ENCODE assay signal across 25 cellular contexts in genomic region chr2:189015378-189015777, GRCh38. TPM values are rescaled to one million over a fixed set of nuclear protein-coding genes. Genes with fewer than 3 reads are reported as not detected.
A peak's percentile ranks its signal among the peaks of the same experiment; 100 is the strongest.
DNase-seq lines count a peak whose midpoint lies in the region; TF ChIP-seq lines count a peak whose summit lies in the region.
"Had no signal": no experiment of that assay in that cellular context is flagged by ENCODE, and none has a peak within 500 bp of the region (broad histone marks: within the 10 kb centered on the region; RNA-seq: fewer than 3 reads in every experiment).

No MANE protein-coding gene starts in this region.

- no peak overlapping the region for H3K4me3 ChIP-seq in ACC112 (ENCODE audit: low read depth, low read length)
- H3K4me3 ChIP-seq in SK-N-MC, result no peak overlapping the region
- H3K4me3 ChIP-seq in neuron (ENCODE audit: low read length), result no peak overlapping the region
- H3K4me3 ChIP-seq: BLaER1 treated with 17β-estradiol and CSF1 and Interleukin-3, amounts not matched to agents 10 nM and 100 nM; pancreas; tibial nerve had no signal

- H3K79me2 ChIP-seq in ACC112 (ENCODE audit: control insufficient read depth, insufficient read depth, low read length, unreplicated experiment), result no peaks in the 10 kb centered on the region

- H3K9ac ChIP-seq in SK-N-MC (ENCODE audit: insufficient read length), result no peak overlapping the region
- H3K9ac ChIP-seq: BLaER1 treated with 17β-estradiol and CSF1 and Interleukin-3, amounts not matched to agents 10 nM and 100 nM had no signal

- H3K4me1 ChIP-seq in ACC112 (ENCODE audit: control insufficient read depth, insufficient read depth, low read length, unreplicated experiment) (peaks cover 21% of the 10 kb centered on the region), neuron (ENCODE audit: insufficient read depth, low read length) (peaks cover 14% of the 10 kb centered on the region)
- H3K4me1 ChIP-seq: BLaER1 treated with 17β-estradiol and CSF1 and Interleukin-3, amounts not matched to agents 10 nM and 100 nM had no signal

- no peak overlapping the region for H3K27ac Mint-ChIP-seq in glutamatergic neuron (ENCODE audit: unreplicated experiment)
- H3K27ac Mint-ChIP-seq in activated CD4-positive, alpha-beta T cell treated with anti-CD3 and anti-CD28 coated beads, Interleukin-2, amount 10 ng/mL, durations not matched to agents 7 days and 5 days, result no peak overlapping the region
- H3K27ac Mint-ChIP-seq: activated naive CD8-positive, alpha-beta T cell treated with anti-CD3 and anti-CD28 coated beads for 36 hours; stimulated activated naive B cell treated with anti-CD40 and anti-IgM and Interleukin-4, amounts not matched to agents 10 μg/mL and 1 μg/mL and 100 μg/mL, for 72 hours; T-helper 17 cell had no signal

- H3K4me3 Mint-ChIP-seq in glutamatergic neuron (ENCODE audit: unreplicated experiment), result no peak overlapping the region
- H3K4me3 Mint-ChIP-seq in activated CD4-positive, alpha-beta T cell treated with anti-CD3 and anti-CD28 coated beads, Interleukin-2, amount 10 ng/mL, durations not matched to agents 7 days and 5 days, result no peak overlapping the region
- H3K4me3 Mint-ChIP-seq: activated naive CD8-positive, alpha-beta T cell treated with anti-CD3 and anti-CD28 coated beads for 36 hours; stimulated activated naive B cell treated with anti-CD40 and anti-IgM and Interleukin-4, amounts not matched to agents 10 μg/mL and 1 μg/mL and 100 μg/mL, for 72 hours; T-helper 17 cell had no signal

- H3K36me3 ChIP-seq in ACC112 (ENCODE audit: insufficient read depth, low read length), result peaks cover 21% of the 10 kb centered on the region
- H3K36me3 ChIP-seq in SK-N-MC (ENCODE audit: insufficient read depth, low read length), result peaks cover 17% of the 10 kb centered on the region
- no peaks in the 10 kb centered on the region for H3K36me3 ChIP-seq in neuron (ENCODE audit: insufficient read depth, low read length)
- H3K36me3 ChIP-seq: BLaER1 treated with 17β-estradiol and CSF1 and Interleukin-3, amounts not matched to agents 10 nM and 100 nM; pancreas had no signal

- no peaks in the 10 kb centered on the region for H3K4me1 Mint-ChIP-seq in glutamatergic neuron (ENCODE audit: low read depth, unreplicated experiment)
- no peaks in the 10 kb centered on the region for H3K4me1 Mint-ChIP-seq in activated CD4-positive, alpha-beta T cell treated with anti-CD3 and anti-CD28 coated beads, Interleukin-2, amount 10 ng/mL, durations not matched to agents 7 days and 5 days
- H3K4me1 Mint-ChIP-seq: activated naive CD8-positive, alpha-beta T cell treated with anti-CD3 and anti-CD28 coated beads for 36 hours; stimulated activated naive B cell treated with anti-CD40 and anti-IgM and Interleukin-4, amounts not matched to agents 10 μg/mL and 1 μg/mL and 100 μg/mL, for 72 hours; T-helper 17 cell had no signal

- H3K9me3 Mint-ChIP-seq in glutamatergic neuron (ENCODE audit: unreplicated experiment), result peaks cover 3% of the 10 kb centered on the region
- H3K9me3 Mint-ChIP-seq in activated CD4-positive, alpha-beta T cell treated with anti-CD3 and anti-CD28 coated beads, Interleukin-2, amount 10 ng/mL, durations not matched to agents 7 days and 5 days, result no peaks in the 10 kb centered on the region
- H3K9me3 Mint-ChIP-seq: activated naive CD8-positive, alpha-beta T cell treated with anti-CD3 and anti-CD28 coated beads for 36 hours; stimulated activated naive B cell treated with anti-CD40 and anti-IgM and Interleukin-4, amounts not matched to agents 10 μg/mL and 1 μg/mL and 100 μg/mL, for 72 hours had no signal

- H3K27me3 Mint-ChIP-seq in glutamatergic neuron (ENCODE audit: unreplicated experiment), result no peaks in the 10 kb centered on the region
- peaks cover 2% of the 10 kb centered on the region for H3K27me3 Mint-ChIP-seq in activated CD4-positive, alpha-beta T cell treated with anti-CD3 and anti-CD28 coated beads, Interleukin-2, amount 10 ng/mL, durations not matched to agents 7 days and 5 days
- H3K27me3 Mint-ChIP-seq: activated naive CD8-positive, alpha-beta T cell treated with anti-CD3 and anti-CD28 coated beads for 36 hours; stimulated activated naive B cell treated with anti-CD40 and anti-IgM and Interleukin-4, amounts not matched to agents 10 μg/mL and 1 μg/mL and 100 μg/mL, for 72 hours had no signal

- CTCF ChIA-PET in activated CD4-positive, alpha-beta T cell treated with anti-CD3 and anti-CD28 coated beads, Interleukin-2, amount 10 ng/mL, durations not matched to agents 7 days and 5 days (lab: Charles Lee), result no interaction called here

- no peaks in the 10 kb centered on the region for H3K36me3 Mint-ChIP-seq in glutamatergic neuron (ENCODE audit: unreplicated experiment)
- no peaks in the 10 kb centered on the region for H3K36me3 Mint-ChIP-seq in activated CD4-positive, alpha-beta T cell treated with anti-CD3 and anti-CD28 coated beads, Interleukin-2, amount 10 ng/mL, durations not matched to agents 7 days and 5 days (ENCODE audit: low read depth)
- H3K36me3 Mint-ChIP-seq: activated naive CD8-positive, alpha-beta T cell treated with anti-CD3 and anti-CD28 coated beads for 36 hours; stimulated activated naive B cell treated with anti-CD40 and anti-IgM and Interleukin-4, amounts not matched to agents 10 μg/mL and 1 μg/mL and 100 μg/mL, for 72 hours had no signal

- H3K9me3 ChIP-seq in SK-N-MC (ENCODE audit: low read depth, low read length) (no peaks in the 10 kb centered on the region), neuron (ENCODE audit: low read length) (no peaks in the 10 kb centered on the region)
- H3K9me3 ChIP-seq: BLaER1 treated with 17β-estradiol and CSF1 and Interleukin-3, amounts not matched to agents 10 nM and 100 nM; pancreas; tibial nerve had no signal

- TF ChIP-seq CTCF in glutamatergic neuron (IDR thresholded peaks at IDR 0.05; ENCODE audit: partially characterized antibody, unreplicated experiment), result no peak

- POLR2A ChIA-PET in activated CD4-positive, alpha-beta T cell treated with anti-CD3 and anti-CD28 coated beads, Interleukin-2, amount 10 ng/mL, durations not matched to agents 7 days and 5 days (lab: Charles Lee), result no interaction called here

- H2AFZ ChIP-seq in ACC112 (ENCODE audit: low read length, unreplicated experiment) (no peak overlapping the region), neuron (ENCODE audit: low read depth, low read length) (peak overlapping the region; percentile 45)

- no peaks in the 10 kb centered on the region for H3K27me3 ChIP-seq in ACC112 (ENCODE audit: insufficient read depth, low read length)
- H3K27me3 ChIP-seq in neuron (ENCODE audit: insufficient read depth, low read length), result no peaks in the 10 kb centered on the region
- H3K27me3 ChIP-seq: BLaER1 treated with 17β-estradiol and CSF1 and Interleukin-3, amounts not matched to agents 10 nM and 100 nM; brain microvascular endothelial cell; pancreas; tibial nerve had no signal

- H3K27ac ChIP-seq in ACC112 (ENCODE audit: low read depth, low read length) (peak overlapping the region; percentile 8; the same call in 1 of the 2 replicates), SK-N-MC (0 out of 2 replicates have a peak overlapping the region, but pooled peaks have one; percentile 34)
- H3K27ac ChIP-seq: BLaER1 treated with 17β-estradiol and CSF1 and Interleukin-3, amounts not matched to agents 10 nM and 100 nM; brain microvascular endothelial cell; epithelial cell of prostate had no signal

- DNase-seq in SK-N-MC (ENCODE audit: low read depth, low spot score) (no peak), fibroblast of gingiva (ENCODE audit: low read depth) (peak; percentile 73), NK-92 (lab: John Stamatoyannopoulos, UW; ENCODE audit: unreplicated experiment) (no peak), middle frontal gyrus (ENCODE audit: extremely low spot score, low spot score) (no peak), glutamatergic neuron (no peak)
- DNase-seq in activated CD4-positive, alpha-beta T cell treated with anti-CD3 and anti-CD28 coated beads, Interleukin-2, amount 10 ng/mL, durations not matched to agents 7 days and 5 days, result no peak
- DNase-seq: activated CD4-positive, CD25-positive, alpha-beta regulatory T cell; activated naive CD8-positive, alpha-beta T cell treated with anti-CD3 and anti-CD28 coated beads for 36 hours; brain microvascular endothelial cell; Calu3; head of caudate nucleus; MM.1S; NCI-H146; NCI-H2171 treated with DMSO at 0.1 percent for 48 hours; NCI-H526 treated with DMSO at 0.1 percent for 48 hours; pancreas; SHP77 treated with DMSO at 0.1 percent for 48 hours; stimulated activated naive B cell treated with anti-CD40 and anti-IgM and Interleukin-4, amounts not matched to agents 10 μg/mL and 1 μg/mL and 100 μg/mL, for 72 hours; T-helper 17 cell had no signal

RNA-seq across cellular contexts. Expression of gene COL3A1, which starts 41.2 kb away (rescaled TPM):
- total RNA-seq in glutamatergic neuron (ENCODE audit: unreplicated experiment), result not detected
- total RNA-seq in activated CD4-positive, alpha-beta T cell treated with anti-CD3 and anti-CD28 coated beads, Interleukin-2, amount 10 ng/mL, durations not matched to agents 7 days and 5 days, result not detected
- total RNA-seq: activated naive CD8-positive, alpha-beta T cell treated with anti-CD3 and anti-CD28 coated beads for 36 hours; Calu3; OCI-LY7 had no signal
